In genomic region chr15:66865622-66866611, GRCh38 we compare ENCODE assay signal across 10 cellular contexts.
DNase-seq lines count a peak whose midpoint lies in the region; ATAC-seq and TF ChIP-seq lines count a peak whose summit lies in the region.
"Had no signal": no experiment of that assay in that cellular context is flagged by ENCODE, and none has a peak within 500 bp of the region (broad histone marks: within the 10 kb centered on the region; RNA-seq: fewer than 3 reads in every experiment).

No MANE protein-coding gene starts in this region.

- H3K36me3 ChIP-seq in IMR-90 (ENCODE audit: control insufficient read depth, insufficient read depth, low read length) (peaks cover 4% of the 10 kb centered on the region; the same call in 1 of the 2 replicates), endodermal cell (ENCODE audit: control insufficient read depth, insufficient read depth, low read length) (no peaks in the 10 kb centered on the region), aorta (ENCODE audit: control insufficient read depth in 1 of 2, insufficient read depth in 2 of 2, low read length in 1 of 2) (peaks cover 0 to 2% of the 10 kb centered on the region in 2 donors), smooth muscle cell (ENCODE audit: low read depth) (no peaks in the 10 kb centered on the region)

- no peak overlapping the region for H2AFZ ChIP-seq in IMR-90 (replicated peaks; ENCODE audit: low read length, poor library complexity)
- no peak overlapping the region for H2AFZ ChIP-seq in smooth muscle cell (ENCODE audit: low read depth)
- H2AFZ ChIP-seq: parathyroid adenoma had no signal

- H4K5ac ChIP-seq in IMR-90 (ENCODE audit: low read depth, low read length) = no peak overlapping the region

- H3K9ac ChIP-seq in IMR-90 (ENCODE audit: low read depth, low read length) (no peak overlapping the region), endodermal cell (ENCODE audit: extremely low read depth, low read length, poor library complexity, severe bottlenecking) (peak overlapping the region; percentile 11), smooth muscle cell (ENCODE audit: low read depth) (no peak overlapping the region)
- H3K9ac ChIP-seq: parathyroid adenoma had no signal

- no peak for TF ChIP-seq CTCF in IMR-90 (conservative IDR thresholded peaks at IDR 0.05; ENCODE audit: low read depth, low read length)
- no peak for TF ChIP-seq CTCF in endodermal cell (conservative IDR thresholded peaks at IDR 0.05)
- no peak for TF ChIP-seq CTCF in smooth muscle cell (IDR thresholded peaks at IDR 0.05; ENCODE audit: borderline replicate concordance, insufficient read depth, poor library complexity, severe bottlenecking)

- TF ChIP-seq RAD21 in IMR-90 (IDR thresholded peaks at IDR 0.05; ENCODE audit: low read length) = no peak

- 89% methylated on average over 3 of the region's 15 CpGs; no CpG with 5 or more reads in 1 of the 2 experiments for WGBS in IMR-90 (ENCODE audit: extremely low coverage in 2 of 2, insufficient read length in 1 of 2), 2 experiments
- 88 to 90% methylated on average over 10 to 15 of the region's 15 CpGs for WGBS in endodermal cell (ENCODE audit: insufficient coverage in 1 of 2, insufficient read length in 1 of 2), 2 experiments
- 90 to 94% methylated on average over 15 of the region's 15 CpGs for WGBS in aorta, 2 donors
- WGBS in smooth muscle cell (ENCODE audit: low lambda C conversion rate) = 92% methylated on average over 15 of the region's 15 CpGs

- intact Hi-C loops in IMR-90 (cut with micrococcal nuclease) = no loop called here
- intact Hi-C loops in aorta (cut with DNase I) = no loop called here

- peaks cover 5% of the 10 kb centered on the region; the same call in 1 of the 2 replicates for H3K9me1 ChIP-seq in IMR-90 (ENCODE audit: insufficient read depth, low read length)

- H3K79me2 ChIP-seq in smooth muscle cell (ENCODE audit: low read depth) = no peaks in the 10 kb centered on the region
- H3K79me2 ChIP-seq: parathyroid adenoma had no signal

- ATAC-seq in GM19468 (IDR thresholded peaks at IDR 0.05; ENCODE audit: extremely low read depth, unreplicated experiment) = peak; percentile 36
- no peak for ATAC-seq in IMR-90 (ENCODE audit: low read depth)
- ATAC-seq in aorta (ENCODE audit: low FRiP score) = no peak
- ATAC-seq in GM21737 (IDR thresholded peaks at IDR 0.05; ENCODE audit: unreplicated experiment) = no peak
- no peak for ATAC-seq in HG02840 (IDR thresholded peaks at IDR 0.05; ENCODE audit: low FRiP score, unreplicated experiment)

- peaks cover 18% of the 10 kb centered on the region for H3K4me1 Mint-ChIP-seq in endodermal cell

- H3K18ac ChIP-seq in IMR-90 (ENCODE audit: low read depth, low read length) = no peak overlapping the region

- in situ Hi-C loops in IMR-90 (cut with MboI; ENCODE audit: low sequenced_read_pairs) = loop anchor here (5.0 to 25.0 kb wide), 2 partner anchors 254 to 504 kb away; partner anchors contain the start of gene TIPIN

- no peak overlapping the region for H3K4me2 ChIP-seq in IMR-90 (ENCODE audit: low read depth, low read length)
- H3K4me2 ChIP-seq in smooth muscle cell = no peak overlapping the region

- H3K4me1 ChIP-seq in IMR-90 (ENCODE audit: control insufficient read depth, insufficient read depth, low read length) = peaks cover 5% of the 10 kb centered on the region
- H3K4me1 ChIP-seq in endodermal cell (ENCODE audit: control insufficient read depth, insufficient read depth, low read length) = peaks cover 6% of the 10 kb centered on the region
- H3K4me1 ChIP-seq in aorta (ENCODE audit: control insufficient read depth in 1 of 2, insufficient read depth in 2 of 2, low read length in 2 of 2) = no peaks in the 10 kb centered on the region
- H3K4me1 ChIP-seq in smooth muscle cell (ENCODE audit: low read depth) = no peaks in the 10 kb centered on the region

- no peak overlapping the region for H2BK120ac ChIP-seq in IMR-90 (ENCODE audit: low read depth, low read length)

- DNase-seq in Ammon's horn (ENCODE audit: low spot score) (peak; percentile 67), IMR-90 (no peak), endodermal cell (peak; percentile 68), aorta (peak; percentile 65 to 75), smooth muscle cell (lab: John Stamatoyannopoulos, UW; ENCODE audit: unreplicated experiment) (no peak)

- no peak overlapping the region for H2AK9ac ChIP-seq in IMR-90 (replicated peaks; ENCODE audit: low read depth, low read length, poor library complexity)

- no peak overlapping the region for H3K4ac ChIP-seq in IMR-90 (ENCODE audit: low read depth, low read length)

- H3K9me3 ChIP-seq in IMR-90 (ENCODE audit: control insufficient read depth, insufficient read depth, low read length) (no peaks in the 10 kb centered on the region), endodermal cell (ENCODE audit: control insufficient read depth, low read length) (no peaks in the 10 kb centered on the region), aorta (ENCODE audit: control insufficient read depth, low read length) (no peaks in the 10 kb centered on the region), smooth muscle cell (replicated peaks; ENCODE audit: low read depth) (no peaks in the 10 kb centered on the region)

- dilution Hi-C loops in IMR-90 (cut with HindIII; ENCODE audit: low sequenced_read_pairs, unreplicated experiment) = no loop called here

- H3K23ac ChIP-seq in IMR-90 (ENCODE audit: low read depth, low read length) = no peak overlapping the region

- H3K27me3 Mint-ChIP-seq in endodermal cell (ENCODE audit: insufficient read depth) = no peaks in the 10 kb centered on the region

- no peaks in the 10 kb centered on the region for H3K9me3 Mint-ChIP-seq in endodermal cell

- no peak overlapping the region for H3K56ac ChIP-seq in IMR-90 (ENCODE audit: extremely low read depth, insufficient read depth, low read length)

- peaks cover 11% of the 10 kb centered on the region for H3K36me3 Mint-ChIP-seq in endodermal cell (ENCODE audit: low read depth)

- no peak overlapping the region for H2BK20ac ChIP-seq in IMR-90 (ENCODE audit: low read depth, low read length)

- POLR2A ChIA-PET in IMR-90 (lab: Charles Lee; ENCODE audit: unreplicated experiment) = no interaction called here

- H3F3A ChIP-seq in smooth muscle cell (ENCODE audit: low read depth) = no peaks in the 10 kb centered on the region

- H3K27ac ChIP-seq in IMR-90 (ENCODE audit: insufficient read depth, low read length) (no peak overlapping the region), endodermal cell (ENCODE audit: low read depth, low read length) (no peak overlapping the region), aorta (ENCODE audit: low read depth in 1 of 2, low read length in 2 of 2) (no peak overlapping the region), smooth muscle cell (ENCODE audit: low read depth) (no peak overlapping the region)
- H3K27ac ChIP-seq: C4-2B, parathyroid adenoma had no signal

- no peak overlapping the region for H3K14ac ChIP-seq in IMR-90 (replicated peaks; ENCODE audit: low read depth, low read length)

- BruUV-seq in IMR-90 (replicated peaks; lab: Mats Ljungman, UMichigan) = no TSS peak

- H3K4me3 ChIP-seq in IMR-90 (ENCODE audit: insufficient read depth, low read depth, low read length) = no peak overlapping the region
- no peak overlapping the region for H3K4me3 ChIP-seq in endodermal cell (ENCODE audit: low read length)
- no peak overlapping the region for H3K4me3 ChIP-seq in aorta (ENCODE audit: low read length in 2 of 2)
- no peak overlapping the region for H3K4me3 ChIP-seq in smooth muscle cell

- peaks cover 9% of the 10 kb centered on the region; the same call in 1 of the 2 replicates for H4K20me1 ChIP-seq in IMR-90 (ENCODE audit: insufficient read depth, low read length)
- no peaks in the 10 kb centered on the region for H4K20me1 ChIP-seq in smooth muscle cell (ENCODE audit: low read depth)

- CTCF ChIA-PET in IMR-90 (lab: Yijun Ruan, JAX) = no interaction called here

- peaks cover 0 to 23% of the 10 kb centered on the region in 2 experiments; a peak in 3 of 4 replicates for H3K79me1 ChIP-seq in IMR-90 (ENCODE audit: low read depth in 1 of 2, low read length in 2 of 2)

- no peak overlapping the region for H3K4me3 Mint-ChIP-seq in endodermal cell

- no peak overlapping the region; a peak in 1 of 4 replicates for H4K8ac ChIP-seq in IMR-90 (ENCODE audit: low read depth in 2 of 2, low read length in 2 of 2)

- H4K91ac ChIP-seq in IMR-90 (ENCODE audit: insufficient read depth, low read depth, low read length) = no peak overlapping the region

- no peak overlapping the region for H2BK15ac ChIP-seq in IMR-90 (ENCODE audit: low read depth, low read length)

- no peak overlapping the region for H2BK5ac ChIP-seq in IMR-90 (ENCODE audit: low read depth, low read length, poor library complexity, severe bottlenecking)

- no peak for TF ChIP-seq POLR2A in IMR-90 (IDR thresholded peaks at IDR 0.05; ENCODE audit: low read depth, low read length)

- H2AK5ac ChIP-seq in IMR-90 (ENCODE audit: low read depth, low read length) = 0 out of 2 replicates have a peak overlapping the region, but pooled peaks have one; percentile 14

- H3K27me3 ChIP-seq in IMR-90 (ENCODE audit: control insufficient read depth, insufficient read depth, low read length) (peaks cover 3% of the 10 kb centered on the region; the same call in 1 of the 2 replicates), endodermal cell (ENCODE audit: control insufficient read depth, insufficient read depth, low read length, poor library complexity, severe bottlenecking) (no peaks in the 10 kb centered on the region), aorta (ENCODE audit: control insufficient read depth in 1 of 2, insufficient read depth in 2 of 2, low read length in 1 of 2) (no peaks in the 10 kb centered on the region), smooth muscle cell (ENCODE audit: low read depth) (no peaks in the 10 kb centered on the region)

- peak overlapping the region; percentile 71 for H3K27ac Mint-ChIP-seq in endodermal cell

TF ChIP-seq in IMR-90, 13 proteins besides CTCF, POLR2A, EP300 and RAD21:
- TF ChIP-seq SMC3 (IDR thresholded peaks at IDR 0.05; ENCODE audit: low read depth, low read length) = no peak

Comparison
In these comparisons a context has a peak if more than half of its experiments do, and no peak if none do; other contexts are left out.
1. DNase-seq: peak in Ammon's horn (single experiment), endodermal cell (single experiment) and aorta (2 of 2); none in IMR-90 (single experiment) and smooth muscle cell (single experiment).